Comparison of ENCODE assay signal across 1 cellular context in the genomic region with DNA sequence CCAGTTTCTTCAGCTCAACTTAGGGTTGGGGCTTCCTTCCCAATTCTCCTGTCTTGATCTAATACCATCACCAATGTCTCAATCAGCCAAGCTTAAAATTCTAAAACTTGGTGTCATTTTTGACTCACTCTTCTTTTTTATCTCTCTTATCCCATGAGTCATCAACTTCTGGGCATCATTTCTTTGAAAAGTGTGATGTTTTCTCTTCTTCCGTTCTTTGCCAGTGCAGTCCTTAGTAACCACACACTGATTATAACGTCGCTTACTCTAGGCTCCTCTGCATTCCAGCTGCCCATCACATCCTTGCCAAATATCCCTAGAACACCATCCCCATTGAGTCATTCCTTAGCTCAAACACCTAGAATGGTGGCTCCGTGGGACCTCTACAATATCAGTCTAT.
TF ChIP-seq lines count a peak whose summit lies in the region.

No MANE protein-coding gene starts in this region.

TF ChIP-seq in HepG2, 621 proteins besides CTCF, POLR2A, EP300 and RAD21 (continued from another document):
- TF ChIP-seq FOSL1 (CRISPR knock-in tag; IDR thresholded peaks at IDR 0.05; ENCODE audit: borderline replicate concordance) (no peak), PAX8 (CRISPR knock-in tag; IDR thresholded peaks at IDR 0.05; ENCODE audit: borderline replicate concordance) (no peak), ETV6 (CRISPR knock-in tag; conservative IDR thresholded peaks at IDR 0.05) (no peak), ZNF580 (CRISPR knock-in tag; IDR thresholded peaks at IDR 0.05; ENCODE audit: borderline replicate concordance, low read depth) (no peak), HMGA1 (CRISPR knock-in tag; conservative IDR thresholded peaks at IDR 0.05) (no peak), RFXANK (CRISPR knock-in tag; IDR thresholded peaks at IDR 0.05) (no peak), ZNF329 (CRISPR knock-in tag; IDR thresholded peaks at IDR 0.05; ENCODE audit: low read depth) (no peak), KMT2A (CRISPR knock-in tag; IDR thresholded peaks at IDR 0.05) (no peak), ZBTB1 (CRISPR knock-in tag; IDR thresholded peaks at IDR 0.05; ENCODE audit: borderline replicate concordance) (no peak), RARA (CRISPR knock-in tag; IDR thresholded peaks at IDR 0.05) (no peak), ZBTB37 (CRISPR knock-in tag; IDR thresholded peaks at IDR 0.05) (no peak), CENPT (CRISPR knock-in tag; IDR thresholded peaks at IDR 0.05; ENCODE audit: low read depth) (no peak), REL (CRISPR knock-in tag; conservative IDR thresholded peaks at IDR 0.05) (no peak)
- TF ChIP-seq, protein P1, sequence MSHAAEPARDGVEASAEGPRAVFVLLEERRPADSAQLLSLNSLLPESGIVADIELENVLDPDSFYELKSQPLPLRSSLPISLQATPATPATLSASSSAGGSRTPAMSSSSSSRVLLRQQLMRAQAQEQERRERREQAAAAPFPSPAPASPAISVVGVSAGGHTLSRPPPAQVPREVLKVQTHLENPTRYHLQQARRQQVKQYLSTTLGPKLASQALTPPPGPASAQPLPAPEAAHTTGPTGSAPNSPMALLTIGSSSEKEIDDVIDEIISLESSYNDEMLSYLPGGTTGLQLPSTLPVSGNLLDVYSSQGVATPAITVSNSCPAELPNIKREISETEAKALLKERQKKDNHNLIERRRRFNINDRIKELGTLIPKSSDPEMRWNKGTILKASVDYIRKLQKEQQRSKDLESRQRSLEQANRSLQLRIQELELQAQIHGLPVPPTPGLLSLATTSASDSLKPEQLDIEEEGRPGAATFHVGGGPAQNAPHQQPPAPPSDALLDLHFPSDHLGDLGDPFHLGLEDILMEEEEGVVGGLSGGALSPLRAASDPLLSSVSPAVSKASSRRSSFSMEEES (CRISPR knock-in tag; IDR thresholded peaks at IDR 0.05) = no peak
- TF ChIP-seq, protein P2, sequence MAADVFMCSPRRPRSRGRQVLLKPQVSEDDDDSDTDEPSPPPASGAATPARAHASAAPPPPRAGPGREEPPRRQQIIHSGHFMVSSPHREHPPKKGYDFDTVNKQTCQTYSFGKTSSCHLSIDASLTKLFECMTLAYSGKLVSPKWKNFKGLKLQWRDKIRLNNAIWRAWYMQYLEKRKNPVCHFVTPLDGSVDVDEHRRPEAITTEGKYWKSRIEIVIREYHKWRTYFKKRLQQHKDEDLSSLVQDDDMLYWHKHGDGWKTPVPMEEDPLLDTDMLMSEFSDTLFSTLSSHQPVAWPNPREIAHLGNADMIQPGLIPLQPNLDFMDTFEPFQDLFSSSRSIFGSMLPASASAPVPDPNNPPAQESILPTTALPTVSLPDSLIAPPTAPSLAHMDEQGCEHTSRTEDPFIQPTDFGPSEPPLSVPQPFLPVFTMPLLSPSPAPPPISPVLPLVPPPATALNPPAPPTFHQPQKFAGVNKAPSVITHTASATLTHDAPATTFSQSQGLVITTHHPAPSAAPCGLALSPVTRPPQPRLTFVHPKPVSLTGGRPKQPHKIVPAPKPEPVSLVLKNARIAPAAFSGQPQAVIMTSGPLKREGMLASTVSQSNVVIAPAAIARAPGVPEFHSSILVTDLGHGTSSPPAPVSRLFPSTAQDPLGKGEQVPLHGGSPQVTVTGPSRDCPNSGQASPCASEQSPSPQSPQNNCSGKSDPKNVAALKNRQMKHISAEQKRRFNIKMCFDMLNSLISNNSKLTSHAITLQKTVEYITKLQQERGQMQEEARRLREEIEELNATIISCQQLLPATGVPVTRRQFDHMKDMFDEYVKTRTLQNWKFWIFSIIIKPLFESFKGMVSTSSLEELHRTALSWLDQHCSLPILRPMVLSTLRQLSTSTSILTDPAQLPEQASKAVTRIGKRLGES (CRISPR knock-in tag; IDR thresholded peaks at IDR 0.05; ENCODE audit: borderline replicate concordance) = no peak
TF ChIP-seq in HepG2: peak in this region for 0.
